ENCODE assay signal across 9 cellular contexts in genomic region chr4:99405433-99406115, GRCh38. TPM values are rescaled to one million over a fixed set of nuclear protein-coding genes. Genes with fewer than 3 reads are reported as not detected.
A peak's percentile ranks its signal among the peaks of the same experiment; 100 is the strongest.
DNase-seq lines count a peak whose midpoint lies in the region; ATAC-seq, FAIRE-seq and TF ChIP-seq lines count a peak whose summit lies in the region.
"Had no signal": no experiment of that assay in that cellular context is flagged by ENCODE, and none has a peak within 500 bp of the region (broad histone marks: within the 10 kb centered on the region; RNA-seq: fewer than 3 reads in every experiment).

No MANE protein-coding gene starts in this region.

- TF ChIP-seq CTCF in endothelial cell of umbilical vein (IDR thresholded peaks at IDR 0.05; ENCODE audit: extremely low read depth in 1 of 2, insufficient read depth in 1 of 2, low read depth in 1 of 2, low read length in 2 of 2) = peak; percentile 75 to 78

- no peak overlapping the region for H3K4me3 ChIP-seq in endothelial cell of umbilical vein (replicated peaks in 1 of 3; ENCODE audit: insufficient read depth in 1 of 3, low read depth in 1 of 3, low read length in 3 of 3)

- H3K4me3 Mint-ChIP-seq in activated CD8-positive, alpha-beta memory T cell treated with anti-CD3 and anti-CD28 coated beads, Interleukin-2, amount 10 ng/mL, durations not matched to agents 7 days and 5 days = no peak overlapping the region
- H3K4me3 Mint-ChIP-seq: activated naive CD4-positive, alpha-beta T cell treated with anti-CD3 and anti-CD28 coated beads, Interleukin-2, amount 50 U/mL, for 24 hours had no signal

- H3K27ac ChIP-seq in endothelial cell of umbilical vein (ENCODE audit: insufficient read depth, low read depth, low read length) = no peak overlapping the region

- peak; percentile 24 for ATAC-seq in HG02884 (IDR thresholded peaks at IDR 0.05; ENCODE audit: unreplicated experiment)
- peak; percentile 45 for ATAC-seq in activated CD8-positive, alpha-beta memory T cell treated with anti-CD3 and anti-CD28 coated beads, Interleukin-2, amount 10 ng/mL, durations not matched to agents 7 days and 5 days
- no peak for ATAC-seq in stimulated activated naive CD8-positive, alpha-beta T cell treated with anti-CD3 and anti-CD28 coated beads, Interleukin-15, Interleukin-2, amounts not matched to agents 100 U/mL and 50 U/mL, for 24 hours

- peak; percentile 76 for FAIRE-seq in endothelial cell of umbilical vein (lab: Jason Lieb, UNC)

- H4K20me1 ChIP-seq in endothelial cell of umbilical vein (replicated peaks; ENCODE audit: control insufficient read depth, extremely low read depth, insufficient read depth, low read length) = no peaks in the 10 kb centered on the region

- H3K9me3 ChIP-seq in endothelial cell of umbilical vein (replicated peaks; ENCODE audit: control insufficient read depth, insufficient read depth, low read length) = no peaks in the 10 kb centered on the region

- in situ Hi-C loops in Caki2 (cut with HindIII; ENCODE audit: low pct_unique_long_range_greater_than_20kb, low sequenced_read_pairs) = no loop called here

- peaks cover 4 to 15% of the 10 kb centered on the region in 2 experiments for H3K27me3 ChIP-seq in endothelial cell of umbilical vein (ENCODE audit: control insufficient read depth in 2 of 2, insufficient read depth in 2 of 2, low read length in 2 of 2)

- no peaks in the 10 kb centered on the region for H3K36me3 ChIP-seq in endothelial cell of umbilical vein (ENCODE audit: control insufficient read depth in 2 of 2, extremely low read depth in 1 of 2, insufficient read depth in 2 of 2, low read length in 2 of 2)

- H3K4me2 ChIP-seq in endothelial cell of umbilical vein (ENCODE audit: insufficient read depth, low read length) = no peak overlapping the region

- no TSS peak for BruUV-seq in endothelial cell of umbilical vein (replicated peaks; lab: Mats Ljungman, UMichigan)

- no peaks in the 10 kb centered on the region for H3K36me3 Mint-ChIP-seq in activated CD8-positive, alpha-beta memory T cell treated with anti-CD3 and anti-CD28 coated beads, Interleukin-2, amount 10 ng/mL, durations not matched to agents 7 days and 5 days
- H3K36me3 Mint-ChIP-seq: activated naive CD4-positive, alpha-beta T cell treated with anti-CD3 and anti-CD28 coated beads, Interleukin-2, amount 50 U/mL, for 24 hours had no signal

- no peaks in the 10 kb centered on the region for H3K9me1 ChIP-seq in endothelial cell of umbilical vein (replicated peaks; ENCODE audit: control insufficient read depth, extremely low read depth, insufficient read depth, low read length)

- H3K4me1 ChIP-seq in endothelial cell of umbilical vein (ENCODE audit: control insufficient read depth, extremely low read depth, insufficient read depth, low read length) = peaks cover 5% of the 10 kb centered on the region

- no peak for TF ChIP-seq POLR2A in endothelial cell of umbilical vein (IDR thresholded peaks at IDR 0.05; ENCODE audit: low read depth, low read length)

- H3K9me3 Mint-ChIP-seq in activated CD8-positive, alpha-beta memory T cell treated with anti-CD3 and anti-CD28 coated beads, Interleukin-2, amount 10 ng/mL, durations not matched to agents 7 days and 5 days (ENCODE audit: low read depth) = no peaks in the 10 kb centered on the region
- H3K9me3 Mint-ChIP-seq: activated naive CD4-positive, alpha-beta T cell treated with anti-CD3 and anti-CD28 coated beads, Interleukin-2, amount 50 U/mL, for 24 hours had no signal

- CTCF ChIA-PET in activated CD8-positive, alpha-beta memory T cell treated with anti-CD3 and anti-CD28 coated beads, Interleukin-2, amount 10 ng/mL, durations not matched to agents 7 days and 5 days (lab: Charles Lee) = interaction anchor here (0.7 to 4.5 kb wide), 14 partner anchors 8 to 1254 kb away, joined by 3 to 28 read pairs (median 4); partner anchors contain the start of genes ADH5 and METAP1
- CTCF ChIA-PET in endothelial cell of umbilical vein (lab: Charles Lee) = interaction anchor here (0.6 to 2.4 kb wide), 23 partner anchors 9 to 1418 kb away, joined by 3 to 15 read pairs (median 3); partner anchors contain the start of genes ADH4, METAP1 and STPG2

- dilution Hi-C loops in endothelial cell of umbilical vein (cut with MboI; ENCODE audit: extremely low pct_ligation_motif_present, low sequenced_read_pairs) = no loop called here

- no peaks in the 10 kb centered on the region for H3K79me2 ChIP-seq in endothelial cell of umbilical vein (ENCODE audit: control insufficient read depth, insufficient read depth, low read length)

- DNase-seq in Caki2 (ENCODE audit: low read depth) (peak; percentile 66), NOMO-1 treated with DMSO at 0.1 percent for 48 hours (lab: John Stamatoyannopoulos, UW; ENCODE audit: unreplicated experiment) (peak; percentile 29), endothelial cell of umbilical vein (ENCODE audit: low read depth, low spot score) (peak; percentile 70), mucosa of gallbladder (ENCODE audit: low spot score) (peak; percentile 83), occipital lobe (lab: John Stamatoyannopoulos, UW) (no peak)
- DNase-seq in activated CD8-positive, alpha-beta memory T cell treated with anti-CD3 and anti-CD28 coated beads, Interleukin-2, amount 10 ng/mL, durations not matched to agents 7 days and 5 days = peak; percentile 67
- DNase-seq in stimulated activated naive CD8-positive, alpha-beta T cell treated with anti-CD3 and anti-CD28 coated beads, Interleukin-15, Interleukin-2, amounts not matched to agents 100 U/mL and 50 U/mL, for 24 hours = peak; percentile 67

- H3K27ac Mint-ChIP-seq in activated CD8-positive, alpha-beta memory T cell treated with anti-CD3 and anti-CD28 coated beads, Interleukin-2, amount 10 ng/mL, durations not matched to agents 7 days and 5 days = no peak overlapping the region
- H3K27ac Mint-ChIP-seq: activated naive CD4-positive, alpha-beta T cell treated with anti-CD3 and anti-CD28 coated beads, Interleukin-2, amount 50 U/mL, for 24 hours had no signal

- H3K4me1 Mint-ChIP-seq in activated CD8-positive, alpha-beta memory T cell treated with anti-CD3 and anti-CD28 coated beads, Interleukin-2, amount 10 ng/mL, durations not matched to agents 7 days and 5 days = peaks cover 22% of the 10 kb centered on the region
- H3K4me1 Mint-ChIP-seq: activated naive CD4-positive, alpha-beta T cell treated with anti-CD3 and anti-CD28 coated beads, Interleukin-2, amount 50 U/mL, for 24 hours had no signal

- POLR2A ChIA-PET in endothelial cell of umbilical vein (lab: Charles Lee) = no interaction called here

- H3K27me3 Mint-ChIP-seq in activated CD8-positive, alpha-beta memory T cell treated with anti-CD3 and anti-CD28 coated beads, Interleukin-2, amount 10 ng/mL, durations not matched to agents 7 days and 5 days = peaks cover 30% of the 10 kb centered on the region
- H3K27me3 Mint-ChIP-seq: activated naive CD4-positive, alpha-beta T cell treated with anti-CD3 and anti-CD28 coated beads, Interleukin-2, amount 50 U/mL, for 24 hours had no signal

- H3K9ac ChIP-seq in endothelial cell of umbilical vein (replicated peaks; ENCODE audit: extremely low read depth, insufficient read depth, low read length) = no peak overlapping the region

- intact Hi-C loops in endothelial cell of umbilical vein (cut with micrococcal nuclease) = loop anchor here (1.0 to 10.0 kb wide), 7 partner anchors 287 to 1254 kb away; partner anchors contain the start of genes ADH5 and METAP1

- no peak overlapping the region for H2AFZ ChIP-seq in endothelial cell of umbilical vein (ENCODE audit: low read depth, low read length)

TF ChIP-seq in endothelial cell of umbilical vein, 7 proteins besides CTCF, POLR2A, EP300 and RAD21 (continues in another document):
- no peak for TF ChIP-seq POLR2AphosphoS5 (IDR thresholded peaks at IDR 0.05; ENCODE audit: insufficient read depth, low read depth, low read length)
- no peak for TF ChIP-seq EZH2 (IDR thresholded peaks at IDR 0.05; ENCODE audit: borderline replicate concordance, low read depth, low read length, severe bottlenecking)
- TF ChIP-seq MYC (IDR thresholded peaks at IDR 0.05; ENCODE audit: low read depth, low read length) = no peak
- no peak for TF ChIP-seq FOS (IDR thresholded peaks at IDR 0.05; ENCODE audit: borderline replicate concordance, insufficient read depth, low read length)
- TF ChIP-seq GATA2 (IDR thresholded peaks at IDR 0.05; ENCODE audit: insufficient read depth, insufficient read length, low read depth, low read length) = no peak
- no peak for TF ChIP-seq JUN (IDR thresholded peaks at IDR 0.05; ENCODE audit: borderline replicate concordance, insufficient read depth, insufficient read length, low read depth)

RNA-seq across cellular contexts. Expression of gene ADH7, which starts 29.6 kb away (rescaled TPM):
- total RNA-seq in Caki2 (2014; rRNA removed; shearing (Covaris generic); ENCODE audit: low replicate concordance) = not detected in 2 replicates
- total RNA-seq in activated CD8-positive, alpha-beta memory T cell treated with anti-CD3 and anti-CD28 coated beads, Interleukin-2, amount 10 ng/mL, durations not matched to agents 7 days and 5 days = not detected
- total RNA-seq in endothelial cell of umbilical vein (not detected in 2 replicates), mucosa of gallbladder (not detected), occipital lobe (not detected)
- polyA plus RNA-seq in endothelial cell of umbilical vein = not detected in 2 replicates
- not detected in 2 replicates for polyA plus RNA-seq in endothelial cell of umbilical vein (2011; cell fraction: cytosol; rRNA removed)
- polyA plus RNA-seq in endothelial cell of umbilical vein (2011; cell fraction: nucleus; rRNA removed) = not detected in 2 replicates
- not detected in 2 replicates for polyA plus RNA-seq in endothelial cell of umbilical vein (2012)
- polyA minus RNA-seq in endothelial cell of umbilical vein = not detected in 2 replicates
- polyA minus RNA-seq in endothelial cell of umbilical vein (2011; cell fraction: cytosol; rRNA and poly(A)+ RNA removed) = not detected
- polyA minus RNA-seq in endothelial cell of umbilical vein (2011; cell fraction: nucleus; rRNA and poly(A)+ RNA removed) = not detected in 2 replicates

RNA-seq across cellular contexts. Expression of gene ADH1C, which starts 53.0 kb away (rescaled TPM):
- not detected in 2 replicates for total RNA-seq in Caki2 (2014; rRNA removed; shearing (Covaris generic); ENCODE audit: low replicate concordance)
- total RNA-seq in activated CD8-positive, alpha-beta memory T cell treated with anti-CD3 and anti-CD28 coated beads, Interleukin-2, amount 10 ng/mL, durations not matched to agents 7 days and 5 days = not detected
- total RNA-seq in endothelial cell of umbilical vein = not detected in 2 replicates
- not detected in 2 replicates for polyA plus RNA-seq in endothelial cell of umbilical vein
- not detected in 2 replicates for polyA plus RNA-seq in endothelial cell of umbilical vein (2011; cell fraction: cytosol; rRNA removed)
- not detected in 2 replicates for polyA plus RNA-seq in endothelial cell of umbilical vein (2011; cell fraction: nucleus; rRNA removed)
- not detected in 2 replicates for polyA plus RNA-seq in endothelial cell of umbilical vein (2012)
- polyA minus RNA-seq in endothelial cell of umbilical vein = not detected in 2 replicates
- not detected for polyA minus RNA-seq in endothelial cell of umbilical vein (2011; cell fraction: cytosol; rRNA and poly(A)+ RNA removed)
- polyA minus RNA-seq in endothelial cell of umbilical vein (2011; cell fraction: nucleus; rRNA and poly(A)+ RNA removed) = not detected in 2 replicates
- 41.6 TPM for total RNA-seq in mucosa of gallbladder
- not detected for total RNA-seq in occipital lobe

Comparison
In these comparisons a context has a peak if more than half of its experiments do, and no peak if none do; other contexts are left out.
1. RNA of gene ADH1C, which starts 53.0 kb away (total RNA-seq): 41.6 TPM in mucosa of gallbladder (single experiment); not detected in Caki2, not detected in activated CD8-positive, alpha-beta memory T cell treated with anti-CD3 and anti-CD28 coated beads, Interleukin-2, amount 10 ng/mL, durations not matched to agents 7 days and 5 days, not detected in endothelial cell of umbilical vein and not detected in occipital lobe (single experiment); every median in the first group is over 10 times any median in the second.